ENCODE assay signal across 8 cellular contexts in the genomic region with DNA sequence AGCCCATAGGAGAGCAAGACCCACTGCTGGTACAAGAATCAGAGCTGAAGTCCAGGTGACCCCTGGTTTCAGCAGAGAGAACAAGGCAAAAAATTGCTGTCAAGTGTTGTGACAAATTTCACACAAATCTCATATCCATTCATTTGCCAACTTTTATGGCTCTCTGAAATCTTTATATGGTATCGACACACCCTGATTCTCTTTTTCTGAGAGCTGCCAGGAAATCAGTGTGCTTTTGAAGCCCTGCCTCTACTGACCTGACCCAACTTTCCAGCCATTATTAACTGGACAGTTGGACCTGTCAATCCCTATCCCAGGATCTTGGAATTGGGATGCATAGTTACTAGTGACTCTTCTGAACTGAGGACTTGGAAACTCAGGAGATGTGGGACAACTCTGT.
"Had no signal": no experiment of that assay in that cellular context is flagged by ENCODE, and none has a peak within 500 bp of the region (broad histone marks: within the 10 kb centered on the region; RNA-seq: fewer than 3 reads in every experiment).

No MANE protein-coding gene starts in this region.

- H3K36me3 ChIP-seq: HAP-1 had no signal

- ATAC-seq: HCT116, HepG2 had no signal

- H3K27ac ChIP-seq: GM23248, HL-60 had no signal

- DNase-seq: GM23248, GOT3, H7, HFFc6 had no signal

- H3K4me3 ChIP-seq: GM23248, HAP-1 had no signal

- H3K9me3 ChIP-seq: HAP-1 had no signal

- H2AFZ ChIP-seq: GM23248 had no signal
